In genomic region chr18:23998811-23999210, GRCh38 we compare ENCODE assay signal across 9 cellular contexts. TPM values are rescaled to one million over a fixed set of nuclear protein-coding genes. Genes with fewer than 3 reads are reported as not detected.
DNase-seq lines count a peak whose midpoint lies in the region; ATAC-seq and TF ChIP-seq lines count a peak whose summit lies in the region.
"Had no signal": no experiment of that assay in that cellular context is flagged by ENCODE, and none has a peak within 500 bp of the region (broad histone marks: within the 10 kb centered on the region; RNA-seq: fewer than 3 reads in every experiment).

No MANE protein-coding gene starts in this region.

- peak; percentile 40 for DNase-seq in H4 (ENCODE audit: low spot score)
- DNase-seq in NCI-H2029 (lab: John Stamatoyannopoulos, UW): peak; percentile 96
- DNase-seq in T-cell: no peak
- peak in 1 of 3 donors; percentile 60 for DNase-seq in mucosa of descending colon
- DNase-seq in AG08396 (ENCODE audit: low spot score): no peak
- no peak for DNase-seq in neuronal stem cell (ENCODE audit: low spot score)
- DNase-seq in naive thymus-derived CD4-positive, alpha-beta T cell: no peak
- DNase-seq: activated CD4-positive, alpha-beta T cell treated with anti-CD3 and anti-CD28 coated beads for 4 hours; psoas muscle had no signal

- H3K9me3 ChIP-seq in mucosa of descending colon (no peaks in the 10 kb centered on the region), neuronal stem cell (replicated peaks in 1 of 2; ENCODE audit: control insufficient read depth in 2 of 2, insufficient read depth in 1 of 2, low read depth in 1 of 2, low read length in 2 of 2) (no peaks in the 10 kb centered on the region)
- H3K9me3 ChIP-seq in naive thymus-derived CD4-positive, alpha-beta T cell (ENCODE audit: control insufficient read depth in 2 of 3, low read length in 3 of 3): no peaks in the 10 kb centered on the region
- H3K9me3 ChIP-seq: psoas muscle had no signal

- H3K79me1 ChIP-seq in neuronal stem cell (ENCODE audit: low read depth, low read length): no peaks in the 10 kb centered on the region

- no CpG with 5 or more reads among the region's 4 CpGs for WGBS in neuronal stem cell (ENCODE audit: extremely low coverage in 2 of 2, insufficient read length in 2 of 2, insufficient replicate concordance in 1 of 2), 2 donors

- CTCF ChIA-PET in T-cell (lab: Charles Lee): interaction anchor here in 1 of 2 donors (0.9 to 1.0 kb wide), 2 partner anchors 34 to 170 kb away, joined by 3 read pairs; no protein-coding TSS in a partner anchor
- CTCF ChIA-PET in naive thymus-derived CD4-positive, alpha-beta T cell (lab: Charles Lee): interaction anchor here (0.8 kb wide), 1 partner anchor 24 kb away, joined by 3 read pairs; no protein-coding TSS in a partner anchor

- no peak overlapping the region for H3K14ac ChIP-seq in neuronal stem cell (ENCODE audit: low read length)

- H3K4me2 ChIP-seq in neuronal stem cell (ENCODE audit: insufficient read depth, low read length, poor library complexity, severe bottlenecking): no peak overlapping the region

- no peak overlapping the region for H3K9ac ChIP-seq in neuronal stem cell (ENCODE audit: low read depth, low read length, poor library complexity)

- no peaks in the 10 kb centered on the region for H3K27me3 Mint-ChIP-seq in T-cell
- no peaks in the 10 kb centered on the region for H3K27me3 Mint-ChIP-seq in naive thymus-derived CD4-positive, alpha-beta T cell

- TF ChIP-seq CTCF in mucosa of descending colon (IDR thresholded peaks at IDR 0.05): no peak

- no peak overlapping the region for H2BK5ac ChIP-seq in neuronal stem cell (ENCODE audit: low read length)

- H3K27ac ChIP-seq in neuronal stem cell (replicated peaks; ENCODE audit: low read length): no peak overlapping the region
- no peak overlapping the region for H3K27ac ChIP-seq in naive thymus-derived CD4-positive, alpha-beta T cell (ENCODE audit: low read depth, low read length)
- H3K27ac ChIP-seq: psoas muscle had no signal

- no peaks in the 10 kb centered on the region for H3K36me3 ChIP-seq in mucosa of descending colon (ENCODE audit: low read depth)
- no peaks in the 10 kb centered on the region for H3K36me3 ChIP-seq in neuronal stem cell (replicated peaks in 1 of 2; ENCODE audit: control insufficient read depth in 2 of 2, insufficient read depth in 2 of 2, low read length in 2 of 2)
- no peaks in the 10 kb centered on the region for H3K36me3 ChIP-seq in naive thymus-derived CD4-positive, alpha-beta T cell (ENCODE audit: control insufficient read depth in 2 of 3, insufficient read depth in 3 of 3, low read length in 3 of 3)

- H4K91ac ChIP-seq in neuronal stem cell (ENCODE audit: low read depth, low read length, poor library complexity): no peak overlapping the region

- H3K4me1 ChIP-seq in mucosa of descending colon (ENCODE audit: low read depth): peaks cover 15% of the 10 kb centered on the region
- peaks cover 0 to 3% of the 10 kb centered on the region in 2 donors for H3K4me1 ChIP-seq in neuronal stem cell (ENCODE audit: control insufficient read depth in 2 of 2, insufficient read depth in 1 of 2, low read depth in 1 of 2, low read length in 2 of 2)
- H3K4me1 ChIP-seq in naive thymus-derived CD4-positive, alpha-beta T cell (ENCODE audit: control insufficient read depth in 2 of 2, insufficient read depth in 2 of 2, low read length in 2 of 2): peaks cover 8 to 65% of the 10 kb centered on the region in 2 donors
- H3K4me1 ChIP-seq: psoas muscle had no signal

- H3K4me1 Mint-ChIP-seq in T-cell: peaks cover 54 to 87% (median 70%) of the 10 kb centered on the region in 3 donors
- peaks cover 30 to 58% (median 43%) of the 10 kb centered on the region in 7 donors for H3K4me1 Mint-ChIP-seq in naive thymus-derived CD4-positive, alpha-beta T cell

- H2AFZ ChIP-seq in neuronal stem cell (ENCODE audit: low read length): no peak overlapping the region

- no peak overlapping the region for H4K8ac ChIP-seq in neuronal stem cell (ENCODE audit: low read depth, low read length)

- peak overlapping the region; percentile 94 to 98 for H3K27ac Mint-ChIP-seq in T-cell
- H3K27ac Mint-ChIP-seq in naive thymus-derived CD4-positive, alpha-beta T cell: peak overlapping the region in 1 of 9 donors; percentile 23

- no peak overlapping the region for H3K23ac ChIP-seq in neuronal stem cell (ENCODE audit: low read depth, low read length, poor library complexity)

- H2BK12ac ChIP-seq in neuronal stem cell (ENCODE audit: low read length): no peak overlapping the region

- intact Hi-C loops in mucosa of descending colon (cut with DNase I, micrococcal nuclease): no loop called here
- intact Hi-C loops in naive thymus-derived CD4-positive, alpha-beta T cell (cut with micrococcal nuclease): no loop called here

- ATAC-seq in T-cell (replicated peaks in 1 of 4) (no peak), mucosa of descending colon (peak; percentile 87)
- ATAC-seq in naive thymus-derived CD4-positive, alpha-beta T cell: no peak

- peaks cover 0 to 21% (median 0%) of the 10 kb centered on the region in 3 experiments for H3K27me3 ChIP-seq in neuronal stem cell (ENCODE audit: control insufficient read depth in 3 of 3, insufficient read depth in 3 of 3, low read depth in 1 of 3, low read length in 3 of 3)
- H3K27me3 ChIP-seq in naive thymus-derived CD4-positive, alpha-beta T cell (ENCODE audit: control insufficient read depth in 2 of 2, insufficient read depth in 2 of 2, low read length in 2 of 2): no peaks in the 10 kb centered on the region

- no peaks in the 10 kb centered on the region for H3K36me3 Mint-ChIP-seq in T-cell
- H3K36me3 Mint-ChIP-seq in naive thymus-derived CD4-positive, alpha-beta T cell: peaks cover 0 to 6% (median 0%) of the 10 kb centered on the region in 5 donors

- POLR2A ChIA-PET in T-cell (lab: Charles Lee): interaction anchor here (0.8 to 1.0 kb wide), 2 partner anchors 10 kb away, joined by 3 read pairs; no protein-coding TSS in a partner anchor
- POLR2A ChIA-PET in naive thymus-derived CD4-positive, alpha-beta T cell (lab: Charles Lee): interaction anchor here (0.7 to 2.4 kb wide), 6 partner anchors 8 to 27 kb away, joined by 3 to 11 read pairs (median 4); no protein-coding TSS in a partner anchor

- H3K4ac ChIP-seq in neuronal stem cell (ENCODE audit: low read length): no peak overlapping the region

- H3K18ac ChIP-seq in neuronal stem cell (ENCODE audit: low read length): no peak overlapping the region

- H3K4me3 ChIP-seq in mucosa of descending colon: no peak overlapping the region
- H3K4me3 ChIP-seq in neuronal stem cell (ENCODE audit: low read length in 2 of 2): no peak overlapping the region
- H3K4me3 ChIP-seq in naive thymus-derived CD4-positive, alpha-beta T cell (ENCODE audit: low read length): no peak overlapping the region
- H3K4me3 ChIP-seq: psoas muscle had no signal

- H3K9me3 Mint-ChIP-seq in T-cell: no peaks in the 10 kb centered on the region
- H3K9me3 Mint-ChIP-seq in naive thymus-derived CD4-positive, alpha-beta T cell: peaks cover 0 to 2% (median 0%) of the 10 kb centered on the region in 11 donors

- H2AK5ac ChIP-seq in neuronal stem cell (ENCODE audit: low read depth, low read length): no peak overlapping the region

- no peak overlapping the region for H2BK15ac ChIP-seq in neuronal stem cell (ENCODE audit: low read length)

- H3K4me3 Mint-ChIP-seq in T-cell: peak overlapping the region in 1 of 3 donors; percentile 75
- H3K4me3 Mint-ChIP-seq in naive thymus-derived CD4-positive, alpha-beta T cell: no peak overlapping the region

- no peak overlapping the region for H2BK120ac ChIP-seq in neuronal stem cell (ENCODE audit: low read depth, low read length)

RNA-seq across cellular contexts. Expression of gene TTC39C, which starts 15.7 kb away (rescaled TPM):
- 20.8 and 21.3 TPM in 2 replicates for total RNA-seq in H4 (2014; rRNA removed; shearing (Covaris generic))
- total RNA-seq in T-cell (100 to 1,000 TPM; 123 to 151 (median 136) TPM), mucosa of descending colon (10 to 100 TPM in 2 of 3 donors, 1 to 10 TPM in 1; 8.1 to 14.6 (median 13.2) TPM)
- 16.7 TPM for polyA plus RNA-seq in neuronal stem cell (2013, experiment 1 of 2)
- 16.5 TPM for polyA plus RNA-seq in neuronal stem cell (2013, experiment 2 of 2)
- total RNA-seq in naive thymus-derived CD4-positive, alpha-beta T cell: 10 to 100 TPM; 84.1 to 98.8 (median 91.4) TPM
- 10 to 100 TPM; 51.4 to 71.2 TPM for polyA plus RNA-seq in naive thymus-derived CD4-positive, alpha-beta T cell

Comparison
In these comparisons a context has a peak if more than half of its experiments do, and no peak if none do; other contexts are left out.
1. DNase-seq: peak in H4 (single experiment) and NCI-H2029 (single experiment); none in T-cell (0 of 34), AG08396 (single experiment), neuronal stem cell (single experiment) and naive thymus-derived CD4-positive, alpha-beta T cell (0 of 9).